In the genomic region with DNA sequence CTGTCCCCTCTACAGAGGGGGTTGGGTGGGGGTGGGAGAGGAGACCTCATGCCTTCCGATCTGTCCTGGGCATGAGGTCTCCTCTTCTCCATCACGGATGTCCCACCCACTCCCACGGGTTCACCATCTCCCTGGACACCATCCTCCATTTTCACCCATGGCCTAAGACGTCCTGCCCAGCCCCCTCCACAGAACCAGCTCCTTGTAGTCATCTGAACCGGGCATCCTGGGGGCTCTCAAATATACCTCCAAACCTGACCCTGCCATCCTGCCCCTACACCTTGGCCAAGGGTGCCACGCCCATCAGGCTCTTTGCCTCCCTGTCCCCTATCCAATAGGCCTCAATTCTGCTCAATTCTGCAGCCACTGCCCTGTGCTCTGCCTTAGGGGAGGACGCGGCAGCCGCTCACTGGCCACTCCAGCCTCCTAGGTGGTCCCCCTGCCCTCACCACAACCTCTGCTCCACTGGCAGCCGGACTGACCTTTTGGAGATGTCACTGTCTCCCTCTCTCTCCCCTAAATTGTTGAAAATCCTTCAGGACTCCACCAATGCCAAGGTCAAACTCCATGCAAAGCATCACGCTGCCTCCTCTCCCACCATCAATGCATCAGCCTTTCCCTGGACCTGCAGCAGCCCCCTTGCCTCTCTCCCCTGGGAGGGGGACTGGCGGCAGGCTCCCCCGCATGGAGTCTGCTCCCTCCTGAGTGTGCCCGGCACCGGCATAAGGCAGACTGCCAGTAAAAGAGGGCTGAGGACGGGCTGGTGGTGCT, we compare ENCODE assay signal across 1 cellular context.
TF ChIP-seq lines count a peak whose summit lies in the region.

No MANE protein-coding gene starts in this region.

TF ChIP-seq in HCT116, 20 proteins besides CTCF, POLR2A, EP300 and RAD21 (continued from another document):
- TF ChIP-seq CBX3 (IDR thresholded peaks at IDR 0.05; ENCODE audit: low read depth) (no peak), JUND (IDR thresholded peaks at IDR 0.05) (no peak), EZH2 (IDR thresholded peaks at IDR 0.05) (no peak)
TF ChIP-seq in HCT116: peak in this region for 0.
